Comparison of ENCODE assay signal across 8 cellular contexts in the genomic region with DNA sequence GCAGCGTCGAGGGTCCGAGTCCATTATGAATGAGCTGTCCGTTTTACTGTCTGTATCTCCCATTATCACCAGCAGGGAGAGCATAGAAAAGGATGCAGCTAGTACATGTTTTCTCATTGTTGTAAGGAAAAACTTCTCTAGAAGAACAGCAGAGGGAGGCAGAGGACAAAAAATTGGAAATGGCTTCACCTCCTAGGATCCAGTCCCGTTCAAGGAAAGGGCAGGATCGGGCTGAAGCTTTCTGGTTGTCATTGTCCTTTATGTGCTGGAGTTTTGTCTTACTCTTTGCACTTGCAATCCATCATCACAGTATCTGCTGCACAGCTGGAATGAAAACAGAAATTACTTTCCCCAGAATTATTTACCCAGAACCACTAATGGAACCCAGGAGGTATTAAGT. TPM values are rescaled to one million over a fixed set of nuclear protein-coding genes. Genes with fewer than 3 reads are reported as not detected.
A peak's percentile ranks its signal among the peaks of the same experiment; 100 is the strongest.
DNase-seq lines count a peak whose midpoint lies in the region; ATAC-seq, FAIRE-seq and TF ChIP-seq lines count a peak whose summit lies in the region.

No MANE protein-coding gene starts in this region.

- no peaks in the 10 kb centered on the region for H3K9me3 Mint-ChIP-seq in activated CD4-positive, alpha-beta memory T cell treated with anti-CD3 and anti-CD28 coated beads for 36 hours

- no peaks in the 10 kb centered on the region for H3K36me3 Mint-ChIP-seq in activated CD4-positive, alpha-beta memory T cell treated with anti-CD3 and anti-CD28 coated beads for 36 hours

- intact Hi-C loops in activated CD4-positive, alpha-beta memory T cell treated with anti-CD3 and anti-CD28 coated beads for 36 hours (cut with micrococcal nuclease) = loop anchor here (1.0 to 5.0 kb wide), 3 partner anchors 69 to 584 kb away; partner anchors contain the start of gene FUNDC1

- no peak for TF ChIP-seq EP300 in A549 (IDR thresholded peaks at IDR 0.05)

- FAIRE-seq in A549 (lab: Jason Lieb, UNC) = peak; percentile 99

- ATAC-seq in A549 (peak; percentile 97 to 99), HG03139 (IDR thresholded peaks at IDR 0.05; ENCODE audit: unreplicated experiment) (peak; percentile 54)

- H3K9me3 ChIP-seq in A549 = 0 out of 3 replicates have a peak, but pooled peaks cover 3% of the 10 kb centered on the region

- H3K4me3 Mint-ChIP-seq in activated CD4-positive, alpha-beta memory T cell treated with anti-CD3 and anti-CD28 coated beads for 36 hours = no peak overlapping the region

- no peak for TF ChIP-seq POLR2A in A549 (IDR thresholded peaks at IDR 0.05; ENCODE audit: low read length)

- H3K4me1 ChIP-seq in A549 = no peaks in the 10 kb centered on the region

- peak overlapping the region; percentile 44 for H3K4me2 ChIP-seq in A549

- CTCF ChIA-PET in A549 (lab: Yijun Ruan, JAX) = interaction anchor here (0.6 to 3.7 kb wide), 56 partner anchors 8 to 1520 kb away, joined by 3 to 64 read pairs (median 4); partner anchors contain the start of gene NDP
- CTCF ChIA-PET in activated CD4-positive, alpha-beta memory T cell treated with anti-CD3 and anti-CD28 coated beads for 36 hours (lab: Charles Lee) = interaction anchor here (0.6 to 3.4 kb wide), 17 partner anchors 10 to 1229 kb away, joined by 3 to 54 read pairs (median 4); partner anchors contain the start of gene FUNDC1

- no peak overlapping the region for H3K27ac Mint-ChIP-seq in activated CD4-positive, alpha-beta memory T cell treated with anti-CD3 and anti-CD28 coated beads for 36 hours

- H3K27me3 Mint-ChIP-seq in activated CD4-positive, alpha-beta memory T cell treated with anti-CD3 and anti-CD28 coated beads for 36 hours = no peaks in the 10 kb centered on the region

- POLR2A ChIA-PET in A549 (lab: Yijun Ruan, JAX) = no interaction called here
- POLR2A ChIA-PET in activated CD4-positive, alpha-beta memory T cell treated with anti-CD3 and anti-CD28 coated beads for 36 hours (lab: Charles Lee) = no interaction called here

- TF ChIP-seq RAD21 in A549 (conservative IDR thresholded peaks at IDR 0.05 in 1 of 2, IDR thresholded peaks at IDR 0.05 in 1 of 2) = peak; percentile 90 to 93

- TF ChIP-seq CTCF in A549 (IDR thresholded peaks at IDR 0.05) = peak; percentile 83

- peak; percentile 55 to 85 for DNase-seq in A549 (ENCODE audit: low read depth in 1 of 2, low spot score in 1 of 2)
- DNase-seq in GM04504 (ENCODE audit: low read depth) = peak; percentile 64
- peak; percentile 72 for DNase-seq in NCI-H345 (lab: John Stamatoyannopoulos, UW)
- DNase-seq in activated CD4-positive, alpha-beta memory T cell treated with anti-CD3 and anti-CD28 coated beads for 36 hours = peak; percentile 9
- DNase-seq in germinal center (ENCODE audit: low spot score) = peak; percentile 5
- DNase-seq in pons (ENCODE audit: low spot score) = peak; percentile 96
- no peak for DNase-seq in activated gamma-delta T cell (lab: John Stamatoyannopoulos, UW)

- H3K4me1 Mint-ChIP-seq in activated CD4-positive, alpha-beta memory T cell treated with anti-CD3 and anti-CD28 coated beads for 36 hours (ENCODE audit: low read depth) = no peaks in the 10 kb centered on the region

- H3K4me3 ChIP-seq in A549 = no peak overlapping the region

- H3K27ac ChIP-seq in A549 = peak overlapping the region in 1 of 2 experiments; percentile 44; a peak in 1 of 6 replicates

- WGBS in A549 (ENCODE audit: missing lambda C conversion rate) = 1% methylated on average over 6 of the region's 6 CpGs

TF ChIP-seq in A549, 52 proteins besides CTCF, POLR2A, EP300 and RAD21:
- no peak for TF ChIP-seq TFCP2L1 (CRISPR knock-in tag; IDR thresholded peaks at IDR 0.05)
- TF ChIP-seq RFX5 (IDR thresholded peaks at IDR 0.05) = no peak
- TF ChIP-seq SMC3 (IDR thresholded peaks at IDR 0.05) = peak; percentile 89
- no peak for TF ChIP-seq USF2 (IDR thresholded peaks at IDR 0.05)

RNA-seq across cellular contexts. Expression of gene NDP, which starts 14.7 kb away (rescaled TPM):
- polyA plus RNA-seq in A549 (2011; rRNA removed) = not detected in 2 replicates
- not detected in 2 replicates for polyA plus RNA-seq in A549 (2012; cell fraction: cytosol; rRNA removed)
- not detected in 2 replicates for polyA plus RNA-seq in A549 (2012; cell fraction: nucleus; rRNA removed)
- not detected in 3 replicates for polyA plus RNA-seq in A549 (2017; fragmentation: RNase III; extraction: RNeasy Plus Mini Kit Qiagen cat#74134 plus additional on column Dnase treatment)
- not detected in 2 replicates for polyA minus RNA-seq in A549 (2011; rRNA and poly(A)+ RNA removed)
- total RNA-seq in activated CD4-positive, alpha-beta memory T cell treated with anti-CD3 and anti-CD28 coated beads for 36 hours = not detected
